ENCODE assay signal across 10 cellular contexts in the genomic region with DNA sequence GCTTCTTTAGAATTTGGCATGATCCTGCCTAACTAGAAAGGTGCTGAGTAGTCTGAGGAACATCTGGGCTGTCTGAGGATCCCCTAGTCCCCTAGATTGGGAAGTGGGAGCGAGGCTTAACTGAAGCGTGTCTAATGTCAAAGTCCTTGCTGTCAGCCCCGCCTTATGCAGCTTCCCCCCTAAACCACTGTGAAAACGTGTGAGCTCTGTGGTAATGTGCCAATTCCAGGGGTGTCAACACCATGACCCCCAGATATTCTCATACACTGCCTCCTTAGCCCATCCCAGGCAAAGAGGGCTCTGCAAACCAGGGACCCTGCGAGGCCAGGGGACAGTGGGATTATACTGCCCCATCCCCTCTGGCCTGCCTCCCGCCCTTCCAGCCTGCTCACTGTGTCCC. TPM values are rescaled to one million over a fixed set of nuclear protein-coding genes. Genes with fewer than 3 reads are reported as not detected.
DNase-seq lines count a peak whose midpoint lies in the region; ATAC-seq and TF ChIP-seq lines count a peak whose summit lies in the region.
"Not testable (repeated sequence)": the region's sequence is repeated elsewhere in the genome, so short reads cannot be mapped to it uniquely, and the experiment has no call there.
"Had no signal": no experiment of that assay in that cellular context is flagged by ENCODE, and none has a peak within 500 bp of the region (broad histone marks: within the 10 kb centered on the region; RNA-seq: fewer than 3 reads in every experiment).

No MANE protein-coding gene starts in this region.

- H3K9me3 Mint-ChIP-seq in central memory CD8-positive, alpha-beta T cell; effector memory CD8-positive, alpha-beta T cell; immature natural killer cell; natural killer cell: not testable (repeated sequence)

- intact Hi-C loops in natural killer cell (cut with micrococcal nuclease), result not testable (repeated sequence)

- peak; percentile 49 for ATAC-seq in central memory CD8-positive, alpha-beta T cell (replicated peaks; ENCODE audit: extremely low read depth, poor library complexity, severe bottlenecking)
- peak; percentile 56 for ATAC-seq in effector memory CD8-positive, alpha-beta T cell (replicated peaks)
- peak; percentile 53 to 76 (median 58) for ATAC-seq in natural killer cell

- not testable (repeated sequence) for H3K4me3 Mint-ChIP-seq in central memory CD8-positive, alpha-beta T cell; effector memory CD8-positive, alpha-beta T cell; natural killer cell
- H3K4me3 Mint-ChIP-seq in immature natural killer cell, result peak overlapping the region in 1 of 5 donors; percentile 14

- not testable (repeated sequence) for H3K27ac Mint-ChIP-seq in central memory CD8-positive, alpha-beta T cell (ENCODE audit: low read depth); effector memory CD8-positive, alpha-beta T cell; immature natural killer cell; natural killer cell

- TF ChIP-seq CTCF in natural killer cell (IDR thresholded peaks at IDR 0.05), result not testable (repeated sequence)

- H3K36me3 Mint-ChIP-seq in central memory CD8-positive, alpha-beta T cell (ENCODE audit: insufficient read depth); effector memory CD8-positive, alpha-beta T cell (ENCODE audit: insufficient read depth); immature natural killer cell; natural killer cell: not testable (repeated sequence)

- not testable (repeated sequence) for H3K4me1 Mint-ChIP-seq in central memory CD8-positive, alpha-beta T cell; effector memory CD8-positive, alpha-beta T cell (ENCODE audit: low read depth in 2 of 2); immature natural killer cell; natural killer cell

- not testable (repeated sequence) for DNase-seq in central memory CD8-positive, alpha-beta T cell (ENCODE audit: low spot score in 2 of 2); effector memory CD8-positive, alpha-beta T cell; natural killer cell
- DNase-seq in immature natural killer cell, result peak; percentile 14 to 33 (median 22)

- not testable (repeated sequence) for H3K27me3 Mint-ChIP-seq in central memory CD8-positive, alpha-beta T cell; effector memory CD8-positive, alpha-beta T cell; immature natural killer cell (ENCODE audit: low read depth in 3 of 3); natural killer cell (ENCODE audit: low read depth in 2 of 2)

RNA-seq across cellular contexts. Expression of a gene that starts 21.1 kb away (rescaled TPM):
- 10 to 100 TPM in 1 of 3 donors, 1 to 10 TPM in 2; 4.2 to 11.3 (median 6.8) TPM for polyA plus RNA-seq in immature natural killer cell
- total RNA-seq in natural killer cell, result 1 to 10 TPM; 2.3 to 6.0 (median 3.8) TPM
- total RNA-seq: A172, A673, Caco-2, Calu3, Daoy had no signal
- polyA plus RNA-seq: A549 had no signal
